8 cellular contexts compared by ENCODE assay signal in genomic region chr7:66921918-66922486, GRCh38. TPM values are rescaled to one million over a fixed set of nuclear protein-coding genes. Genes with fewer than 3 reads are reported as not detected.
DNase-seq lines count a peak whose midpoint lies in the region; ATAC-seq and TF ChIP-seq lines count a peak whose summit lies in the region.

No MANE protein-coding gene starts in this region.

- peaks cover 13 to 58% (median 39%) of the 10 kb centered on the region in 9 donors for H3K4me1 ChIP-seq in heart right ventricle
- peaks cover 18 to 20% of the 10 kb centered on the region in 2 donors for H3K4me1 ChIP-seq in naive thymus-derived CD4-positive, alpha-beta T cell (ENCODE audit: control insufficient read depth in 2 of 2, insufficient read depth in 2 of 2, low read length in 2 of 2)

- peaks cover 0 to 31% (median 0%) of the 10 kb centered on the region in 9 donors for H3K36me3 ChIP-seq in heart right ventricle
- peaks cover 0 to 4% (median 0%) of the 10 kb centered on the region in 3 experiments for H3K36me3 ChIP-seq in naive thymus-derived CD4-positive, alpha-beta T cell (ENCODE audit: control insufficient read depth in 2 of 3, insufficient read depth in 3 of 3, low read length in 3 of 3)

- no peak for TF ChIP-seq CTCF in heart right ventricle (IDR thresholded peaks at IDR 0.05)
- no peak for TF ChIP-seq CTCF in dorsolateral prefrontal cortex (IDR thresholded peaks at IDR 0.05 in 54 of 56, conservative IDR thresholded peaks at IDR 0.05 in 2 of 56; ENCODE audit: low read depth in 1 of 56, partially characterized antibody in 56 of 56)

- WGBS in heart right ventricle, 2 donors = 13% methylated on average over 15 of the region's 15 CpGs

- ATAC-seq in heart right ventricle (no peak), left cardiac atrium (no peak), HG03354 (IDR thresholded peaks at IDR 0.05; ENCODE audit: poor library complexity, severe bottlenecking, unreplicated experiment) (peak; percentile 37), HG03521 (IDR thresholded peaks at IDR 0.05; ENCODE audit: unreplicated experiment) (no peak)
- ATAC-seq in naive thymus-derived CD4-positive, alpha-beta T cell = peak; percentile 26

- POLR2A ChIA-PET in naive thymus-derived CD4-positive, alpha-beta T cell (lab: Charles Lee) = interaction anchor here (0.9 to 3.7 kb wide), 7 partner anchors 11 to 429 kb away, joined by 3 to 35 read pairs (median 8); partner anchors contain the start of genes KCTD7, SBDS and TYW1

- CTCF ChIA-PET in naive thymus-derived CD4-positive, alpha-beta T cell (lab: Charles Lee) = interaction anchor here (1.9 kb wide), 1 partner anchor 78 kb away, joined by 7 read pairs; no protein-coding TSS in a partner anchor

- H3K9me3 Mint-ChIP-seq in T-helper 2 cell treated with Interferon-gamma antibody and Interleukin-4, amounts not matched to agents 5 μg/mL and 100 μg/mL, for 36 hours = no peaks in the 10 kb centered on the region
- H3K9me3 Mint-ChIP-seq in naive thymus-derived CD4-positive, alpha-beta T cell = peaks cover 0 to 11% (median 0%) of the 10 kb centered on the region in 11 donors

- peak overlapping the region; percentile 94 for H3K27ac Mint-ChIP-seq in T-helper 2 cell treated with Interferon-gamma antibody and Interleukin-4, amounts not matched to agents 5 μg/mL and 100 μg/mL, for 36 hours
- H3K27ac Mint-ChIP-seq in naive thymus-derived CD4-positive, alpha-beta T cell = peak overlapping the region; percentile 96 to 100 (median 97)

- DNase-seq in heart right ventricle (no peak), left cardiac atrium (no peak), dorsolateral prefrontal cortex (no peak), middle frontal gyrus (ENCODE audit: extremely low spot score, low spot score) (no peak)
- DNase-seq in T-helper 2 cell treated with Interferon-gamma antibody and Interleukin-4, amounts not matched to agents 5 μg/mL and 100 μg/mL, for 36 hours (ENCODE audit: low spot score) = peak; percentile 20
- peak in 8 of 9 donors; percentile 30 to 59 (median 43) for DNase-seq in naive thymus-derived CD4-positive, alpha-beta T cell

- H3K4me1 Mint-ChIP-seq in T-helper 2 cell treated with Interferon-gamma antibody and Interleukin-4, amounts not matched to agents 5 μg/mL and 100 μg/mL, for 36 hours (ENCODE audit: low read depth) = peaks cover 22% of the 10 kb centered on the region
- peaks cover 22 to 61% (median 46%) of the 10 kb centered on the region in 7 donors for H3K4me1 Mint-ChIP-seq in naive thymus-derived CD4-positive, alpha-beta T cell

- H3K27ac ChIP-seq in heart right ventricle (peak overlapping the region in 8 of 10 donors; percentile 77 to 93 (median 84)), dorsolateral prefrontal cortex (peak overlapping the region in 33 of 59 donors; percentile 18 to 87 (median 72))
- H3K27ac ChIP-seq in naive thymus-derived CD4-positive, alpha-beta T cell (ENCODE audit: low read depth, low read length) = peak overlapping the region; percentile 93

- H3K4me3 Mint-ChIP-seq in T-helper 2 cell treated with Interferon-gamma antibody and Interleukin-4, amounts not matched to agents 5 μg/mL and 100 μg/mL, for 36 hours = peak overlapping the region; percentile 90
- H3K4me3 Mint-ChIP-seq in naive thymus-derived CD4-positive, alpha-beta T cell = peak overlapping the region; percentile 91 to 100 (median 98)

- no peaks in the 10 kb centered on the region for H3K9me3 ChIP-seq in heart right ventricle
- no peaks in the 10 kb centered on the region for H3K9me3 ChIP-seq in naive thymus-derived CD4-positive, alpha-beta T cell (ENCODE audit: control insufficient read depth in 2 of 3, low read length in 3 of 3)

- H3K27me3 Mint-ChIP-seq in T-helper 2 cell treated with Interferon-gamma antibody and Interleukin-4, amounts not matched to agents 5 μg/mL and 100 μg/mL, for 36 hours (ENCODE audit: low read depth) = peaks cover 2% of the 10 kb centered on the region
- no peaks in the 10 kb centered on the region for H3K27me3 Mint-ChIP-seq in naive thymus-derived CD4-positive, alpha-beta T cell

- intact Hi-C loops in heart right ventricle (cut with DNase I) (loop anchor here in 2 of 10 donors (5.0 to 10.0 kb wide), 2 partner anchors 70 to 73 kb away; partner anchors contain the start of genes SBDS (in 1 of the 2) and TYW1 (in 1 of the 2)), left cardiac atrium (cut with DNase I) (no loop called here), dorsolateral prefrontal cortex (cut with DNase I) (loop anchor here (2.0 kb wide), 3 partner anchors 73 to 181 kb away; partner anchors contain the start of genes RABGEF1 (in 1 of the 2) and SBDS (in 1 of the 2))
- intact Hi-C loops in naive thymus-derived CD4-positive, alpha-beta T cell (cut with micrococcal nuclease) = loop anchor here (1.0 to 5.0 kb wide), 20 partner anchors 73 to 1915 kb away; partner anchors contain the start of genes KCTD7 (in 2 of the 2), RABGEF1 (in 2 of the 2), ERV3-1 (in 1 of the 2) and GUSB (in 1 of the 2)

- H3K4me3 ChIP-seq in heart right ventricle (peak overlapping the region; percentile 78 to 99 (median 92)), dorsolateral prefrontal cortex (peak overlapping the region; percentile 62 to 99 (median 92))
- peak overlapping the region; percentile 76 for H3K4me3 ChIP-seq in naive thymus-derived CD4-positive, alpha-beta T cell (ENCODE audit: low read length)

- H3K27me3 ChIP-seq in heart right ventricle (no peaks in the 10 kb centered on the region), dorsolateral prefrontal cortex (no peaks in the 10 kb centered on the region)
- no peaks in the 10 kb centered on the region for H3K27me3 ChIP-seq in naive thymus-derived CD4-positive, alpha-beta T cell (ENCODE audit: control insufficient read depth in 2 of 2, insufficient read depth in 2 of 2, low read length in 2 of 2)

- H3K36me3 Mint-ChIP-seq in T-helper 2 cell treated with Interferon-gamma antibody and Interleukin-4, amounts not matched to agents 5 μg/mL and 100 μg/mL, for 36 hours (ENCODE audit: low read depth) = peaks cover 18% of the 10 kb centered on the region
- H3K36me3 Mint-ChIP-seq in naive thymus-derived CD4-positive, alpha-beta T cell = peaks cover 0 to 21% (median 13%) of the 10 kb centered on the region in 5 donors

RNA-seq across cellular contexts. Expression of gene TMEM248, which starts 1.0 kb away (rescaled TPM):
- total RNA-seq in heart right ventricle (10 to 100 TPM; 37.3 to 53.4 (median 46.0) TPM), left cardiac atrium (10 to 100 TPM; 53.6 to 64.1 TPM), dorsolateral prefrontal cortex (100 to 1,000 TPM in 4 of 120 experiments, 10 to 100 TPM in 116; 55.9 to 106 (median 78.3) TPM)
- polyA plus RNA-seq in heart right ventricle = 10 to 100 TPM; 10.2 to 28.5 TPM
- 100 to 1,000 TPM in 1 of 5 experiments, 10 to 100 TPM in 4; 81.0 to 107 (median 91.6) TPM for total RNA-seq in naive thymus-derived CD4-positive, alpha-beta T cell
- 100 to 1,000 TPM; 104 to 106 TPM for polyA plus RNA-seq in naive thymus-derived CD4-positive, alpha-beta T cell

Comparison
In these comparisons a context has a peak if more than half of its experiments do, and no peak if none do; other contexts are left out.
1. ATAC-seq: peak in HG03354 (single experiment) and naive thymus-derived CD4-positive, alpha-beta T cell (single experiment); none in heart right ventricle (0 of 8), left cardiac atrium (0 of 2) and HG03521 (single experiment).
2. DNase-seq: peak in T-helper 2 cell treated with Interferon-gamma antibody and Interleukin-4, amounts not matched to agents 5 μg/mL and 100 μg/mL, for 36 hours (single experiment) and naive thymus-derived CD4-positive, alpha-beta T cell (8 of 9); none in heart right ventricle (0 of 2), left cardiac atrium (single experiment), dorsolateral prefrontal cortex (0 of 10) and middle frontal gyrus (single experiment).
3. intact Hi-C loops: an anchor here in dorsolateral prefrontal cortex (2.0 kb wide) and naive thymus-derived CD4-positive, alpha-beta T cell (1.0 to 5.0 kb wide); none called in left cardiac atrium.
4. Peak in every context shown above with its lines, with median percentiles within 50 percentile points of each other: H3K27ac ChIP-seq and H3K4me3 ChIP-seq.